Comparison of ENCODE assay signal across 1 cellular context in genomic region chr9:127838375-127839078, GRCh38.
TF ChIP-seq lines count a peak whose summit lies in the region.

No MANE protein-coding gene starts in this region.

TF ChIP-seq in endothelial cell of umbilical vein, 7 proteins besides CTCF, POLR2A, EP300 and RAD21 (continued from another document):
- TF ChIP-seq MAX (IDR thresholded peaks at IDR 0.05; ENCODE audit: insufficient read depth, insufficient read length) (no peak), EZH2 (IDR thresholded peaks at IDR 0.05; ENCODE audit: borderline replicate concordance, low read depth, low read length, severe bottlenecking) (no peak), POLR2AphosphoS5 (IDR thresholded peaks at IDR 0.05; ENCODE audit: insufficient read depth, low read depth, low read length) (peak; percentile 94), MYC (IDR thresholded peaks at IDR 0.05; ENCODE audit: low read depth, low read length) (peak; percentile 23)
TF ChIP-seq in endothelial cell of umbilical vein: peak in this region for 5.
